In the genomic region with DNA sequence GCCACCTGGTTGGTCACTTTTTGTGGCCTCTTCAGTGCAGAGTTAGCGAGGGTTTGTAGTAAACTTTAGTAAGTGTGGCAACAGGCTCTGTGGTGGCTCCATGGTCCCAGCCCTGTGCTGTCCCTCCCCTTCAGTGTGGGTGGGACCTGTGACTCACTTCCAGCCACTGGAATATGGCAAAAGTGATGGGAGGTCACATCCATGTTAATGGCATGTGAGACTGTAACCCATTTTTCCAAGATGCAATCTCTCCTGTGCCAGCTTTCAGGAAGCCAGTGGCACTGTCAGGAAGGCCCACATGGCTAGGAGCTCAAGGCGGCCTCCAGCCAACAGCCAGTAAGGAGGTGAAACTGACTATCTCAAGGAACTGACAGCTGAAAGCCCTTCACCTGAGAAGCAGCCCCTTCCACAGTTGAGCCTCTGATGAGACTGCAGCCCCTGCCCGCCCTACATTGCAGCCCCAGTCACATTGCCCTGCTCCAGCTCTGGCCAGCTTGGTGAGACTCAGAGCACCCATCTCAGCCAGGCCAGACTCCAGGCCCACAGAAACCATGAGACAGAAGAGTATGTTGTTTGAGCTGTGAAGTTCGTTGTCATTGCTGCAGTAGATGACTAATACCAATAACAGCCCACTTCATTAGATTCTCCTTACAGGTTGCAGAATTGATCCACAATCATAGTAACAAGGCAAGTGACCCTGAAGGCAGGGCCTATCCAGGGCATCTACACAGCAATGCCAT, we compare ENCODE assay signal across 13 cellular contexts. TPM values are rescaled to one million over a fixed set of nuclear protein-coding genes. Genes with fewer than 3 reads are reported as not detected.
"Had no signal": no experiment of that assay in that cellular context is flagged by ENCODE, and none has a peak within 500 bp of the region (broad histone marks: within the 10 kb centered on the region; RNA-seq: fewer than 3 reads in every experiment).

No MANE protein-coding gene starts in this region.

- ATAC-seq: mucosa of descending colon; naive thymus-derived CD8-positive, alpha-beta T cell; psoas muscle; sciatic nerve had no signal

- H3K4me1 ChIP-seq: psoas muscle had no signal

- H3K27ac Mint-ChIP-seq: activated naive CD4-positive, alpha-beta T cell treated with anti-CD3 and anti-CD28 coated beads, Interleukin-2, amount 50 U/mL, for 24 hours; T-helper 2 cell treated with Interferon-gamma antibody and Interleukin-4, amounts not matched to agents 5 μg/mL and 100 μg/mL, for 36 hours had no signal

- H3K9me3 ChIP-seq: mucosa of descending colon, psoas muscle, upper lobe of left lung had no signal

- DNase-seq: brain microvascular endothelial cell; foreskin melanocyte; mucosa of descending colon; naive thymus-derived CD8-positive, alpha-beta T cell; occipital lobe; psoas muscle; stimulated activated naive CD4-positive, alpha-beta T cell treated with Interleukin-2 at 50 U/mL for 16 hours had no signal

- H3K4me3 Mint-ChIP-seq: activated naive CD4-positive, alpha-beta T cell treated with anti-CD3 and anti-CD28 coated beads, Interleukin-2, amount 50 U/mL, for 24 hours; naive thymus-derived CD8-positive, alpha-beta T cell; T-helper 2 cell treated with Interferon-gamma antibody and Interleukin-4, amounts not matched to agents 5 μg/mL and 100 μg/mL, for 36 hours had no signal

- H3K27me3 ChIP-seq: brain microvascular endothelial cell, upper lobe of left lung had no signal

- H3K36me3 ChIP-seq: brain microvascular endothelial cell, upper lobe of left lung had no signal

- H3K27me3 Mint-ChIP-seq: activated naive CD4-positive, alpha-beta T cell treated with anti-CD3 and anti-CD28 coated beads, Interleukin-2, amount 50 U/mL, for 24 hours; naive thymus-derived CD8-positive, alpha-beta T cell had no signal

- H3K27ac ChIP-seq: brain microvascular endothelial cell, psoas muscle, upper lobe of left lung had no signal

- H3K4me3 ChIP-seq: mucosa of descending colon, psoas muscle, upper lobe of left lung had no signal

RNA-seq across cellular contexts. Expression of a gene that starts 13.1 kb away (rescaled TPM):
- total RNA-seq: chondrocyte, endothelial cell of umbilical vein had no signal
- polyA plus RNA-seq: endothelial cell of umbilical vein had no signal
